24 cellular contexts compared by ENCODE assay signal in the genomic region with DNA sequence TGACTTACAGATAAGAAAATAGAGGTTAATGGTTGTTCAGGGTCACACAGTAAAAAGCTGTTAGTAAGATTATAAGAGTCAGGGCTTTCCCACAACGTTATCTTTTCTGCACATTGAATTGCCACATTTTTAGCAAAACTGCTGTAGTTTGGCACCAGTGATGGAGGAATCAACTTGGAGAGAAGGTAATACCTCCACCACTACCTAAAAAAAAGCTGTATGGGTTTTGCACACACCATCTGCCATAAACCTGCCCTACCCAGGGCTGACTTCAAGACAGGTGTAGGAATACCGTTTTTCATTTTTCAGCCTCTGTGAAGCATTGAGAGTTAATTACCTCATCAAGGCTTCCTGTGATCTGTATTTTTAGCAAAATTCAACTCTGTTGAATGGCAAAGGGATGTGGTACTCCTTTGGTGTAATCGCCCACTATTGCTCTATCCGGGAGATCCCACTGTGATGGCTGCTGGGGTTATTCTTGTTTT.
"Had no signal": no experiment of that assay in that cellular context is flagged by ENCODE, and none has a peak within 500 bp of the region (broad histone marks: within the 10 kb centered on the region; RNA-seq: fewer than 3 reads in every experiment).

No MANE protein-coding gene starts in this region.

- DNase-seq: colonic mucosa; effector memory CD4-positive, alpha-beta T cell; erythroblast; esophagus squamous epithelium; foreskin melanocyte; left cardiac atrium; left lung; mesenchymal stem cell; midbrain; naive thymus-derived CD4-positive, alpha-beta T cell; sigmoid colon; stimulated activated CD4-positive, alpha-beta T cell treated with anti-CD3 and anti-CD28 coated beads, Interleukin-2, amount 100 ng/mL, for 24 hours; stimulated activated CD4-positive, alpha-beta T cell treated with anti-CD3 and anti-CD28 coated beads, Interleukin-4, amount 100 ng/mL, for 24 hours; stimulated activated naive CD4-positive, alpha-beta T cell treated with Interleukin-2 at 50 U/mL for 16 hours; stomach; thyroid gland; trophoblast cell had no signal

- H3K9ac ChIP-seq: neural progenitor cell, parathyroid adenoma had no signal

- H3K36me3 Mint-ChIP-seq: stimulated activated effector memory CD8-positive, alpha-beta T cell treated with anti-CD3 and anti-CD28 coated beads, Interleukin-12 subunit alpha, Interleukin-12 subunit beta, amount 100 ng/mL, for 72 hours had no signal

- H3K4me1 ChIP-seq: parathyroid adenoma had no signal

- H3K4me3 Mint-ChIP-seq: dendritic cell treated with granulocyte-macrophage colony-stimulating factor and Interleukin-4, amounts not matched to agents 40 ng/mL and 50 ng/mL, for 4 days; naive thymus-derived CD4-positive, alpha-beta T cell; nephron; neural progenitor cell; stimulated activated effector memory CD8-positive, alpha-beta T cell treated with anti-CD3 and anti-CD28 coated beads, Interleukin-12 subunit alpha, Interleukin-12 subunit beta, amount 100 ng/mL, for 72 hours had no signal

- H2AFZ ChIP-seq: neural progenitor cell, parathyroid adenoma had no signal

- H3K9me3 Mint-ChIP-seq: dendritic cell treated with granulocyte-macrophage colony-stimulating factor and Interleukin-4, amounts not matched to agents 40 ng/mL and 50 ng/mL, for 4 days; nephron; neural progenitor cell; stimulated activated effector memory CD8-positive, alpha-beta T cell treated with anti-CD3 and anti-CD28 coated beads, Interleukin-12 subunit alpha, Interleukin-12 subunit beta, amount 100 ng/mL, for 72 hours had no signal

- H3K27ac ChIP-seq: colonic mucosa, esophagus squamous epithelium, left lung, neural progenitor cell, parathyroid adenoma, right atrium auricular region, sigmoid colon, stomach, thyroid gland, vagina had no signal

- H3K4me3 ChIP-seq: colonic mucosa, esophagus squamous epithelium, left lung, neural progenitor cell, right atrium auricular region, sigmoid colon, stomach, thyroid gland, vagina had no signal

- H3K27me3 ChIP-seq: colonic mucosa, right atrium auricular region, sigmoid colon, thyroid gland, vagina had no signal

- H3K4me2 ChIP-seq: neural progenitor cell had no signal

- ATAC-seq: left cardiac atrium; left lung; naive thymus-derived CD4-positive, alpha-beta T cell; stimulated activated effector memory CD8-positive, alpha-beta T cell treated with anti-CD3 and anti-CD28 coated beads, Interleukin-12 subunit alpha, Interleukin-12 subunit beta, amount 100 ng/mL, for 72 hours had no signal

- H3K4me1 Mint-ChIP-seq: stimulated activated effector memory CD8-positive, alpha-beta T cell treated with anti-CD3 and anti-CD28 coated beads, Interleukin-12 subunit alpha, Interleukin-12 subunit beta, amount 100 ng/mL, for 72 hours had no signal

- H3K9me3 ChIP-seq: colonic mucosa, esophagus squamous epithelium, left lung, right atrium auricular region, sigmoid colon, stomach, thyroid gland, vagina had no signal

- H3K79me2 ChIP-seq: parathyroid adenoma had no signal

- H3K36me3 ChIP-seq: colonic mucosa, left lung, neural progenitor cell, right atrium auricular region, sigmoid colon, stomach, thyroid gland, vagina had no signal
